21 cellular contexts compared by ENCODE assay signal in the genomic region with DNA sequence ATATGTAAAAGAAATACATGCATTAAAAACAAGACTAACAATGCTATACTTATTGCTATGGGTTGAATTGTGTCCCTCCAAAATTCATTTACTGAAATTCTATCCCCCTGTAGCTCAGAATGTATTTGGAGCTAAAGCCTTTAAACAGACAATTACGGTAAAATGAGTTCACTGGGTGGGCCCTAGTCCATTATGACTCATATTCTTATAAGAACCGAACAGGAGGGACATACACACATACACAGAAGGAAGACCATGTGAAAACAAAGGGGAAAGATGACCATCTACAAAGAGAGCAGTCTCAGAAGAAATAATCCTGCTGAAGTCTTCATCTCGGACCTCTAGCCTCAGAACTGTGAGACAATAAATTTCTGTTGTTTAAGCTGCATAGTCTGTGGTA.
"Had no signal": no experiment of that assay in that cellular context is flagged by ENCODE, and none has a peak within 500 bp of the region (broad histone marks: within the 10 kb centered on the region; RNA-seq: fewer than 3 reads in every experiment).

No MANE protein-coding gene starts in this region.

- H3K4me1 ChIP-seq: heart left ventricle, left ventricle myocardium inferior, lower lobe of right lung, neural progenitor cell, tibial artery, upper lobe of left lung, uterus had no signal

- H3K4me2 ChIP-seq: neural progenitor cell had no signal

- H3K27ac ChIP-seq: heart left ventricle, left ventricle myocardium inferior, lower lobe of right lung, neural progenitor cell, ovary, tibial artery, upper lobe of left lung, uterus had no signal

- H3K4me3 ChIP-seq: heart left ventricle, left ventricle myocardium inferior, lower lobe of right lung, neural progenitor cell, ovary, tibial artery, upper lobe of left lung, uterus had no signal

- H3K9me3 ChIP-seq: ovary, uterus had no signal

- H3K36me3 ChIP-seq: neural progenitor cell, ovary, uterus had no signal

- DNase-seq: effector memory CD4-positive, alpha-beta T cell; heart left ventricle; hypothalamus; kidney; left cardiac atrium; left ventricle myocardium inferior; lower lobe of right lung; midbrain; nucleus accumbens; ovary; right cardiac atrium; stimulated activated CD4-positive, alpha-beta T cell treated with anti-CD3 and anti-CD28 coated beads, Interleukin-4, amount 100 ng/mL, for 1 hour; stimulated activated CD8-positive, alpha-beta memory T cell treated with anti-CD3 and anti-CD28 coated beads, Interleukin-4, amount 100 ng/mL, for 48 hours; stimulated activated naive CD8-positive, alpha-beta T cell treated with anti-CD3 and anti-CD28 coated beads, Interleukin-15, Interleukin-2, amounts not matched to agents 100 U/mL and 50 U/mL, for 24 hours; tibial artery; uterus had no signal

- H2AFZ ChIP-seq: neural progenitor cell had no signal

- ATAC-seq: esophagus mucosa; heart left ventricle; left cardiac atrium; lower lobe of right lung; natural killer cell treated with Interleukin-12 subunit alpha and Interleukin-12 subunit beta and Interleukin-15 and Interleukin-18, amount 100 ng/mL, for 72 hours; right cardiac atrium; stimulated activated effector memory CD8-positive, alpha-beta T cell treated with anti-CD3 and anti-CD28 coated beads, Interleukin-12 subunit alpha, Interleukin-12 subunit beta, amount 100 ng/mL, for 72 hours; stimulated activated naive CD8-positive, alpha-beta T cell treated with anti-CD3 and anti-CD28 coated beads, Interleukin-15, Interleukin-2, amounts not matched to agents 100 U/mL and 50 U/mL, for 24 hours had no signal

- H3K9ac ChIP-seq: neural progenitor cell had no signal

- H3K27me3 ChIP-seq: heart left ventricle, neural progenitor cell, ovary, tibial artery, upper lobe of left lung, uterus had no signal
